In genomic region chr1:204566583-204566955, GRCh38 we compare ENCODE assay signal across 11 cellular contexts.
"Had no signal": no experiment of that assay in that cellular context is flagged by ENCODE, and none has a peak within 500 bp of the region (broad histone marks: within the 10 kb centered on the region; RNA-seq: fewer than 3 reads in every experiment).

No MANE protein-coding gene starts in this region.

- H3K9me3 ChIP-seq: prostate gland, transverse colon had no signal

- H3K9me3 Mint-ChIP-seq: activated CD8-positive, alpha-beta T cell treated with anti-CD3 and anti-CD28 coated beads for 36 hours; natural killer cell; T-cell had no signal

- H3K36me3 Mint-ChIP-seq: natural killer cell had no signal

- H3K27me3 ChIP-seq: transverse colon had no signal

- H3K27me3 Mint-ChIP-seq: activated CD4-positive, alpha-beta T cell treated with anti-CD3 and anti-CD28 coated beads for 36 hours; activated CD8-positive, alpha-beta T cell treated with anti-CD3 and anti-CD28 coated beads for 36 hours; T-cell had no signal

- H3K4me3 ChIP-seq: prostate gland, skin epidermis, transverse colon had no signal

- H3K4me1 ChIP-seq: prostate gland had no signal

- DNase-seq: effector memory CD4-positive, alpha-beta T cell; mesenchymal stem cell; natural killer cell; right cardiac atrium; stimulated activated CD4-positive, alpha-beta T cell treated with anti-CD3 and anti-CD28 coated beads, Interleukin-4, amount 100 ng/mL, for 24 hours had no signal

- H3K36me3 ChIP-seq: prostate gland had no signal

- H3K4me3 Mint-ChIP-seq: activated CD4-positive, alpha-beta T cell treated with anti-CD3 and anti-CD28 coated beads for 36 hours; activated CD8-positive, alpha-beta T cell treated with anti-CD3 and anti-CD28 coated beads for 36 hours; natural killer cell had no signal

- H3K27ac ChIP-seq: prostate gland, skin epidermis, transverse colon had no signal
